Comparison of ENCODE assay signal across 8 cellular contexts in the genomic region with DNA sequence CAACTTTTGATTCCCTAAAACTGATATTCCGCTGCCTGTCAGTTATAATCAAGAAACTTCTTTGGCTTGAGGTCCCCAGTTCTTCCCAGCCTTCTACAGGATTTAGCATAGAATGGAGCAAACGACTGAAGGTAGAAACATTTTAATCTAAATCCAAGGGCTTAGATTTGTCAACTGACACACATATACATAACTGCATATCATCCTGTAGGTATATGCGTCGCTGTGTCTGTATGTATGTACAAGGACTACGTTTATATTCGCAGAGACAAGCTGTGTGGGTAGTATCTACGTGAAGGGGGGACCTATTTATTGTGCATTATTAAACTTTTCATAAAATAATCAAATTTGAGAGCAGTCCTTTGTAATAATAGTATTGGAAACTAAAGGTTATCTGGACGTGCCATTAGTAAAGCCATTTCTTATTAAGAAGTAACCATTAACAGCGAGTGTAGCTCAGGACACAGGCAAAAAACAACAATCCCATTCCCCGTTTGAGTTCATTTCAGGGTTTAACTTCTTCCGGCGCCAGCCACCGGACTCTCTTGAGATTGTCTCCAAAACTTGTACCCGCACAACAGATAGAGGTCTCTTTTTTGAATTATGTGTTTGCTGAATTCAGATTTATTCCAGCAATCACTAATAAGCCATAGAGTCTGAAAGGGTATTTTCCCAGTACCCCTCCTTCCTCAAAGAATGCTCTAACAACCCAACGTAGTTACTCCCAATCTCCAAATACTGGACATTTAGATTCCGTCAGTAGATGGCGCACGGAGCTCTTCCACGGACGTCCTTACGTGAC. TPM values are rescaled to one million over a fixed set of nuclear protein-coding genes. Genes with fewer than 3 reads are reported as not detected.
A peak's percentile ranks its signal among the peaks of the same experiment; 100 is the strongest.
DNase-seq lines count a peak whose midpoint lies in the region; ATAC-seq, FAIRE-seq and TF ChIP-seq lines count a peak whose summit lies in the region.

No MANE protein-coding gene starts in this region.

- peak; percentile 18 to 51; a peak in 1 of 4 replicates for TF ChIP-seq RAD21 in K562 (CRISPR knock-in tag; conservative IDR thresholded peaks at IDR 0.05 in 1 of 2, IDR thresholded peaks at IDR 0.05 in 1 of 2)

- H3K9me3 ChIP-seq in CD4-positive, CD25-positive, alpha-beta regulatory T cell (ENCODE audit: control insufficient read depth in 2 of 2, low read length in 2 of 2): no peaks in the 10 kb centered on the region
- H3K9me3 ChIP-seq in K562 (replicated peaks; ENCODE audit: control insufficient read depth, insufficient read depth, low read depth, low read length) (no peaks in the 10 kb centered on the region), iPS-15b (ENCODE audit: control insufficient read depth, insufficient read depth, low read length) (no peaks in the 10 kb centered on the region), sigmoid colon (no peaks in the 10 kb centered on the region)

- BruUV-seq in K562 (replicated peaks; lab: Mats Ljungman, UMichigan): no TSS peak

- H3K9ac ChIP-seq in K562 (ENCODE audit: insufficient read depth in 1 of 2, low read depth in 2 of 2, low read length in 2 of 2): no peak overlapping the region
- H3K9ac ChIP-seq in iPS-15b (ENCODE audit: low read depth, low read length): no peak overlapping the region

- H3K4me3 ChIP-seq in CD4-positive, CD25-positive, alpha-beta regulatory T cell (ENCODE audit: low read depth, low read length): peak overlapping the region; percentile 98
- H3K4me3 ChIP-seq in K562: no peak overlapping the region
- H3K4me3 ChIP-seq in iPS-15b (ENCODE audit: low read depth, low read length): peak overlapping the region; percentile 80
- H3K4me3 ChIP-seq in sigmoid colon: peak overlapping the region in 3 of 4 donors; percentile 9 to 94 (median 91)

- peak; percentile 6 to 69 (median 32) for DNase-seq in CD4-positive, CD25-positive, alpha-beta regulatory T cell
- DNase-seq in KG1 (lab: John Stamatoyannopoulos, UW): peak; percentile 59
- peak; percentile 74 for DNase-seq in RPMI8226
- peak in 1 of 4 experiments; percentile 3 for DNase-seq in K562 (ENCODE audit: extremely low read depth in 1 of 4, low spot score in 3 of 4)
- DNase-seq in sigmoid colon: peak; percentile 74

- peak overlapping the region; percentile 90 to 99 (median 98) for H3K4me3 Mint-ChIP-seq in CD4-positive, CD25-positive, alpha-beta regulatory T cell

- H3K4me1 ChIP-seq in CD4-positive, CD25-positive, alpha-beta regulatory T cell (ENCODE audit: control insufficient read depth, insufficient read depth, low read length, poor library complexity, severe bottlenecking): peaks cover 30% of the 10 kb centered on the region
- H3K4me1 ChIP-seq in K562 (replicated peaks in 1 of 2; ENCODE audit: control insufficient read depth in 2 of 2, insufficient read depth in 2 of 2, low read length in 2 of 2) (no peaks in the 10 kb centered on the region), iPS-15b (ENCODE audit: control insufficient read depth, insufficient read depth, low read length) (peaks cover 4% of the 10 kb centered on the region), sigmoid colon (peaks cover 0 to 21% (median 11%) of the 10 kb centered on the region in 4 donors)

- no peak overlapping the region for H3K27ac ChIP-seq in CD4-positive, CD25-positive, alpha-beta regulatory T cell (ENCODE audit: insufficient read depth, low read length, poor library complexity, severe bottlenecking)
- H3K27ac ChIP-seq in K562 (ENCODE audit: extremely low read depth, low read depth, low read length) (no peak overlapping the region), sigmoid colon (peak overlapping the region; percentile 93 to 95 (median 94))

- CTCF ChIA-PET in K562 (lab: Yijun Ruan, JAX; ENCODE audit: low intra/inter-chr PET ratio): no interaction called here

- no peak for FAIRE-seq in K562 (lab: Jason Lieb, UNC)

- no peaks in the 10 kb centered on the region for H4K20me1 ChIP-seq in K562 (replicated peaks; ENCODE audit: control insufficient read depth, insufficient read depth, low read length)

- H3K27ac Mint-ChIP-seq in CD4-positive, CD25-positive, alpha-beta regulatory T cell: peak overlapping the region; percentile 93 to 99 (median 94)

- H3K9me1 ChIP-seq in K562 (ENCODE audit: control insufficient read depth, insufficient read depth, low read length): no peaks in the 10 kb centered on the region

- H3K9me3 Mint-ChIP-seq in CD4-positive, CD25-positive, alpha-beta regulatory T cell: peaks cover 0 to 5% (median 0%) of the 10 kb centered on the region in 7 donors

- POLR2A ChIA-PET in K562 (lab: Yijun Ruan, JAX): no interaction called here

- H3K27me3 ChIP-seq in CD4-positive, CD25-positive, alpha-beta regulatory T cell (ENCODE audit: control insufficient read depth, insufficient read depth, low read length): no peaks in the 10 kb centered on the region
- H3K27me3 ChIP-seq in K562 (ENCODE audit: control insufficient read depth in 2 of 2, insufficient read depth in 2 of 2, low read length in 2 of 2) (no peaks in the 10 kb centered on the region), iPS-15b (ENCODE audit: control insufficient read depth, insufficient read depth, low read length) (peaks cover 39% of the 10 kb centered on the region), sigmoid colon (no peaks in the 10 kb centered on the region)

- TF ChIP-seq POLR2A in K562 (conservative IDR thresholded peaks at IDR 0.05) (no peak), sigmoid colon (IDR thresholded peaks at IDR 0.05) (no peak)

- H3K4me2 ChIP-seq in K562 (ENCODE audit: insufficient read depth, low read length): no peak overlapping the region

- no peak overlapping the region for H2AFZ ChIP-seq in K562 (ENCODE audit: low read depth, low read length)

- 3% methylated on average over 21 of the region's 21 CpGs for WGBS in K562 (ENCODE audit: insufficient coverage, low coverage, missing lambda C conversion rate)
- 20 to 26% methylated on average over 21 of the region's 21 CpGs for WGBS in sigmoid colon, 2 donors

- no peaks in the 10 kb centered on the region for H3K79me2 ChIP-seq in K562 (ENCODE audit: control insufficient read depth, insufficient read depth, low read length)

- TF ChIP-seq EP300 in K562 (IDR thresholded peaks at IDR 0.05; ENCODE audit: low read length) (no peak), sigmoid colon (IDR thresholded peaks at IDR 0.05) (no peak)

- in situ Hi-C loops in K562 (cut with MboI): no loop called here

- no peak; a peak in 1 of 6 replicates for TF ChIP-seq CTCF in K562 (IDR thresholded peaks at IDR 0.05 in 2 of 3, conservative IDR thresholded peaks at IDR 0.05 in 1 of 3; ENCODE audit: insufficient read depth in 2 of 3, low read depth in 1 of 3, low read length in 3 of 3)
- peak; percentile 65 to 74 (median 70) for TF ChIP-seq CTCF in sigmoid colon (IDR thresholded peaks at IDR 0.05)

- peaks cover 24% of the 10 kb centered on the region for H3K27me3 Mint-ChIP-seq in CD4-positive, CD25-positive, alpha-beta regulatory T cell

- no peak for ATAC-seq in CD4-positive, CD25-positive, alpha-beta regulatory T cell (ENCODE audit: low read depth in 2 of 2)
- peak; percentile 18 for ATAC-seq in GM19372 (IDR thresholded peaks at IDR 0.05; ENCODE audit: low read depth, unreplicated experiment)
- ATAC-seq in K562: no peak
- no peak for ATAC-seq in GM19035 (IDR thresholded peaks at IDR 0.05; ENCODE audit: unreplicated experiment)

- intact Hi-C loops in K562 (cut with micrococcal nuclease): no loop called here
- intact Hi-C loops in sigmoid colon (cut with DNase I): loop anchor here (2.0 to 10.0 kb wide), 8 partner anchors 72 to 697 kb away; no protein-coding TSS in a partner anchor

- H3K36me3 Mint-ChIP-seq in CD4-positive, CD25-positive, alpha-beta regulatory T cell: peaks cover 4% of the 10 kb centered on the region

- H3K4me1 Mint-ChIP-seq in CD4-positive, CD25-positive, alpha-beta regulatory T cell: peaks cover 11 to 30% (median 23%) of the 10 kb centered on the region in 4 donors

- no peaks in the 10 kb centered on the region for H3K36me3 ChIP-seq in CD4-positive, CD25-positive, alpha-beta regulatory T cell (ENCODE audit: control insufficient read depth, insufficient read depth, low read length)
- no peaks in the 10 kb centered on the region for H3K36me3 ChIP-seq in K562 (ENCODE audit: control insufficient read depth, insufficient read depth, low read length)
- no peaks in the 10 kb centered on the region for H3K36me3 ChIP-seq in iPS-15b (ENCODE audit: control insufficient read depth, insufficient read depth, low read length)
- no peaks in the 10 kb centered on the region for H3K36me3 ChIP-seq in sigmoid colon

RNA-seq across cellular contexts. Expression of a gene that starts 2.1 kb away (rescaled TPM):
- total RNA-seq in CD4-positive, CD25-positive, alpha-beta regulatory T cell: 63.2 TPM
- polyA plus RNA-seq in CD4-positive, CD25-positive, alpha-beta regulatory T cell: 10 to 100 TPM; 37.6 to 51.8 (median 48.5) TPM
- total RNA-seq in K562 (2011; cell fraction: chromatin; rRNA removed; ENCODE audit: low replicate concordance): not detected in 2 replicates
- not detected in 2 replicates for total RNA-seq in K562 (2011; cell fraction: nucleolus; rRNA removed)
- total RNA-seq in K562 (2011; cell fraction: nucleoplasm; rRNA removed): not detected in 2 replicates
- total RNA-seq in K562 (2014; rRNA removed) (not detected in 2 replicates), K562 (2014; rRNA removed; fragmentation: Illumina TruSeq; extraction: Trizol) (not detected in 2 replicates), K562 (2015; rRNA removed; fragmentation: Illumina TruSeq; extraction: Trizol) (0.18 TPM in 1 of 2 replicates, not detected in the other), K562 (2021) (0.18 and 0.33 TPM in 2 replicates), sigmoid colon (10 to 100 TPM; 19.0 to 27.1 (median 24.2) TPM)
- polyA plus RNA-seq in K562 (2011; rRNA removed) (0.14 and 0.42 TPM in 2 replicates), K562 (2014; fragmentation: Illumina TruSeq; extraction: Trizol) (not detected in 2 replicates), K562 (2014; fragmentation: Nextera tagmentation; extraction: Ambion mirVana) (under 1 TPM; 0.07 to 0.22 TPM), K562 (2014; rRNA removed) (not detected in 2 replicates), sigmoid colon (100 to 1,000 TPM in 2 of 3 donors, 10 to 100 TPM in 1; 24.6 to 132 (median 111) TPM)
- 0.19 TPM in 2 replicates for polyA plus RNA-seq in K562 (2011; cell fraction: cytosol; rRNA removed)
- polyA plus RNA-seq in K562 (2011; cell fraction: nucleus; rRNA removed): not detected in 2 replicates
- 0.37 TPM in 1 of 2 replicates, not detected in the other for polyA plus RNA-seq in K562 (2012)
- 0.27 TPM in 1 of 2 replicates, not detected in the other for polyA minus RNA-seq in K562 (2011; rRNA and poly(A)+ RNA removed)
- polyA minus RNA-seq in K562 (2011; cell fraction: cytosol; rRNA and poly(A)+ RNA removed): 1.6 TPM in 1 of 2 replicates, not detected in the other
- not detected in 2 replicates for polyA minus RNA-seq in K562 (2011; cell fraction: nucleus; rRNA and poly(A)+ RNA removed)

RNA-seq across cellular contexts. Expression of a gene that starts 59.7 kb away (rescaled TPM):
- 19.6 TPM for total RNA-seq in CD4-positive, CD25-positive, alpha-beta regulatory T cell
- 10 to 100 TPM in 3 of 4 donors, 1 to 10 TPM in 1; 9.0 to 17.2 (median 12.3) TPM for polyA plus RNA-seq in CD4-positive, CD25-positive, alpha-beta regulatory T cell
- total RNA-seq in K562 (2011; cell fraction: chromatin; rRNA removed; ENCODE audit: low replicate concordance): 11.6 and 19.4 TPM in 2 replicates
- 3.4 and 3.8 TPM in 2 replicates for total RNA-seq in K562 (2011; cell fraction: nucleolus; rRNA removed)
- 5.0 and 9.6 TPM in 2 replicates for total RNA-seq in K562 (2011; cell fraction: nucleoplasm; rRNA removed)
- total RNA-seq in K562 (2014; rRNA removed) (0.20 and 1.6 TPM in 2 replicates), K562 (2014; rRNA removed; fragmentation: Illumina TruSeq; extraction: Trizol) (1.1 and 1.4 TPM in 2 replicates), K562 (2015; rRNA removed; fragmentation: Illumina TruSeq; extraction: Trizol) (0.98 and 1.0 TPM in 2 replicates), K562 (2021) (1.5 and 2.1 TPM in 2 replicates), sigmoid colon (10 to 100 TPM; 25.5 to 51.5 (median 34.0) TPM)
- polyA plus RNA-seq in K562 (2011; rRNA removed) (1.9 TPM in 2 replicates), K562 (2014; fragmentation: Illumina TruSeq; extraction: Trizol) (0.13 and 0.75 TPM in 2 replicates), K562 (2014; fragmentation: Nextera tagmentation; extraction: Ambion mirVana) (1 to 10 TPM; 2.1 to 2.4 TPM), K562 (2014; rRNA removed) (0.24 and 0.57 TPM in 2 replicates), sigmoid colon (10 to 100 TPM in 2 of 3 donors, 1 to 10 TPM in 1; 7.4 to 10.8 (median 10.2) TPM)
- 0.04 TPM in 2 replicates for polyA plus RNA-seq in K562 (2011; cell fraction: cytosol; rRNA removed)
- 1.2 and 2.0 TPM in 2 replicates for polyA plus RNA-seq in K562 (2011; cell fraction: nucleus; rRNA removed)
- 1.00 and 3.0 TPM in 2 replicates for polyA plus RNA-seq in K562 (2012)
- polyA minus RNA-seq in K562 (2011; rRNA and poly(A)+ RNA removed): 3.8 and 4.3 TPM in 2 replicates
- 0.19 and 1.5 TPM in 2 replicates for polyA minus RNA-seq in K562 (2011; cell fraction: cytosol; rRNA and poly(A)+ RNA removed)
- polyA minus RNA-seq in K562 (2011; cell fraction: nucleus; rRNA and poly(A)+ RNA removed): 5.5 and 11.8 TPM in 2 replicates

Comparison
In these comparisons a context has a peak if more than half of its experiments do, and no peak if none do; other contexts are left out.
1. H3K27ac ChIP-seq: peak in sigmoid colon (4 of 4); none in CD4-positive, CD25-positive, alpha-beta regulatory T cell (single experiment) and K562 (single experiment).
2. CTCF ChIP-seq: peak in sigmoid colon (4 of 4); none in K562 (0 of 3).
3. RNA of a gene that starts 2.1 kb away (total RNA-seq): 63.2 TPM in CD4-positive, CD25-positive, alpha-beta regulatory T cell (single experiment) and 19.0 to 27.1 TPM in sigmoid colon; 0.18 to 0.33 TPM in K562; every median in the first group is over 10 times any median in the second.